ENCODE assay signal across 1 cellular context in genomic region chr12:107361970-107362369, GRCh38.
TF ChIP-seq lines count a peak whose summit lies in the region.

No MANE protein-coding gene starts in this region.

TF ChIP-seq in H1, 55 proteins besides CTCF, POLR2A, EP300 and RAD21:
- TF ChIP-seq RBBP5 (IDR thresholded peaks at IDR 0.05; ENCODE audit: borderline replicate concordance, low read depth, low read length), result no peak
- TF ChIP-seq SIRT6 (IDR thresholded peaks at IDR 0.05; ENCODE audit: low read length), result no peak
- no peak for TF ChIP-seq SIX5 (IDR thresholded peaks at IDR 0.05; ENCODE audit: low read depth, low read length)
- TF ChIP-seq GABPA (IDR thresholded peaks at IDR 0.05; ENCODE audit: borderline replicate concordance, insufficient read depth, low read length), result no peak
- TF ChIP-seq ATF2 (IDR thresholded peaks at IDR 0.05; ENCODE audit: low read length), result no peak
- TF ChIP-seq BCL11A (IDR thresholded peaks at IDR 0.05; ENCODE audit: low read depth in 2 of 2, low read length in 2 of 2), result no peak
- no peak for TF ChIP-seq ASH2L (IDR thresholded peaks at IDR 0.05; ENCODE audit: low read length)
- no peak for TF ChIP-seq EGR1 (IDR thresholded peaks at IDR 0.05; ENCODE audit: borderline replicate concordance, low read depth, low read length)
- no peak for TF ChIP-seq JUND (IDR thresholded peaks at IDR 0.05; ENCODE audit: low read length)
- no peak for TF ChIP-seq YY1 (IDR thresholded peaks at IDR 0.05; ENCODE audit: low read depth, low read length)
- no peak for TF ChIP-seq CTBP2 (IDR thresholded peaks at IDR 0.05; ENCODE audit: borderline replicate concordance, insufficient read depth, insufficient read length, low read length)
- TF ChIP-seq SP2 (IDR thresholded peaks at IDR 0.05; ENCODE audit: low read length), result no peak
- TF ChIP-seq TEAD4 (IDR thresholded peaks at IDR 0.05; ENCODE audit: low read depth, low read length), result no peak
- no peak for TF ChIP-seq RFX5 (IDR thresholded peaks at IDR 0.05; ENCODE audit: borderline replicate concordance, low read depth, low read length)
- TF ChIP-seq FOSL1 (IDR thresholded peaks at IDR 0.05; ENCODE audit: insufficient read depth, low read depth, low read length), result no peak
